Comparison of ENCODE assay signal across 7 cellular contexts in genomic region chr15:31243895-31244294, GRCh38.
"Had no signal": no experiment of that assay in that cellular context is flagged by ENCODE, and none has a peak within 500 bp of the region (broad histone marks: within the 10 kb centered on the region; RNA-seq: fewer than 3 reads in every experiment).

No MANE protein-coding gene starts in this region.

- DNase-seq: GDM1, GF-D8 had no signal

- ATAC-seq: GM12878 had no signal

- H3K4me3 ChIP-seq: GM12878 had no signal

- FAIRE-seq: G401.6, GM12878, GM12891, GM18507, GM19239 had no signal
